In the genomic region with DNA sequence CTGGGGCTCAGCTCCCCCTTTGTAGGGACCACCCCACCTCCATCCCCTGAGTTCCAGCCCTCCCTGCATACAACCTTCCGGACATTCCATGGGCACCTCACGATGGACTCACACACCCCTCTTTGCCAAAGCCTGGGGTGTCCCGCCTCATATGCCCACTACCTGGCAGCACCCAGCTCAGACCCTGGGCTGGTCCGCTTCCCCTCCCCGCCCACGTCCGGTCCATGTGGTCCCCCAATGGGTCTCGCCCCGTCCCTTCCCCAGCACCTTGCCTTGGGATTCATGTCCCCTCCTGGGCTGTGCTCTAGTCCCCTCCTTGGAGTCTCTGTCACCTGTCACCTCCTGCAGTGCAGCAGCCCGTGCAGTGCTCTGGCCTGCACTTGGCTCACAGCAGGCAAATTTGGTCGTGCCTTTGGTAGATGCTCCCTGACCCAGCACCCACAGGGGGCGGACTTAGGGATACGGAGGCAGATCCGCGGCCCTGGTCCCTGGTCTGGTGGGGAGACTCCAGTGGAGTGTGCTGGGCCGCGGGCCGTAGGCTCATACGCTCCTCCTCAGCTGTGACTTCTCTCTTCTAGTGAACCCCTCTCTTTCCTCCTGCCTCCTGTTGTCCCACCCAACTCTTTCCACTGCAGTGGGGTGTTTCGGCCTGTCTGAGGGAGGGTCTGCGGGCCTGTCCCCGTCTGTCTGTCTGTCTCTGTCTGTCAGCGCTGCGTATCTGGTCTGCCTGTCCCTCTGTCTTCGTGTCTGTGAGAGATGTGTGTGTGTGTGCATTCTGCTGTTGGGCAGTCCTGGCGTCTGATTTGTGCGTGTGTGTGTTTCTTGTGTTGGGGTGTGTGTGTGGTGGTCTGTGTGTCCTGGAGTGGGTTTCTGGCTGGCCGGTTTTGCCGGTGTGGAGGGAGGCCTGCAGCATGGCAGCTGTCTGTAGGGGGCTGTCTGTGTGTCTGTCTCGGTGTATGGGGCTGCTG, we compare ENCODE assay signal across 14 cellular contexts.
"Had no signal": no experiment of that assay in that cellular context is flagged by ENCODE, and none has a peak within 500 bp of the region (broad histone marks: within the 10 kb centered on the region; RNA-seq: fewer than 3 reads in every experiment).

No MANE protein-coding gene starts in this region.

- H3K4me3 ChIP-seq: body of pancreas, lower lobe of right lung had no signal

- H3K4me1 Mint-ChIP-seq: central memory CD8-positive, alpha-beta T cell had no signal

- DNase-seq: activated CD4-positive, alpha-beta T cell treated with anti-CD3 and anti-CD28 coated beads for 48 hours; activated CD8-positive, alpha-beta memory T cell treated with anti-CD3 and anti-CD28 coated beads for 24 hours; activated gamma-delta T cell treated with Interleukin-2 at 50 U/mL for 16 hours; amniotic stem cell; body of pancreas; cortex of kidney; effector CD4-positive, alpha-beta T cell; foreskin keratinocyte; lower lobe of right lung; naive B cell; stimulated activated CD4-positive, alpha-beta T cell treated with anti-CD3 and anti-CD28 coated beads, Interleukin-1b, Interleukin-23, amount 100 ng/mL, for 48 hours; T-helper 2 cell had no signal

- H3K36me3 Mint-ChIP-seq: activated naive CD8-positive, alpha-beta T cell; naive B cell had no signal

- H3K9me3 Mint-ChIP-seq: central memory CD8-positive, alpha-beta T cell had no signal

- H3K27ac ChIP-seq: body of pancreas, foreskin keratinocyte, lower lobe of right lung had no signal

- H3K27me3 Mint-ChIP-seq: activated naive CD8-positive, alpha-beta T cell; central memory CD8-positive, alpha-beta T cell had no signal

- H3K4me3 Mint-ChIP-seq: activated naive CD8-positive, alpha-beta T cell; central memory CD8-positive, alpha-beta T cell had no signal

- H3K36me3 ChIP-seq: lower lobe of right lung had no signal

- H3K9me3 ChIP-seq: body of pancreas, lower lobe of right lung had no signal

- H3K4me1 ChIP-seq: body of pancreas, foreskin keratinocyte, lower lobe of right lung had no signal

- ATAC-seq: body of pancreas, foreskin keratinocyte, lower lobe of right lung had no signal

- H3K27ac Mint-ChIP-seq: activated naive CD8-positive, alpha-beta T cell had no signal
